Comparison of ENCODE assay signal across 24 cellular contexts in the genomic region with DNA sequence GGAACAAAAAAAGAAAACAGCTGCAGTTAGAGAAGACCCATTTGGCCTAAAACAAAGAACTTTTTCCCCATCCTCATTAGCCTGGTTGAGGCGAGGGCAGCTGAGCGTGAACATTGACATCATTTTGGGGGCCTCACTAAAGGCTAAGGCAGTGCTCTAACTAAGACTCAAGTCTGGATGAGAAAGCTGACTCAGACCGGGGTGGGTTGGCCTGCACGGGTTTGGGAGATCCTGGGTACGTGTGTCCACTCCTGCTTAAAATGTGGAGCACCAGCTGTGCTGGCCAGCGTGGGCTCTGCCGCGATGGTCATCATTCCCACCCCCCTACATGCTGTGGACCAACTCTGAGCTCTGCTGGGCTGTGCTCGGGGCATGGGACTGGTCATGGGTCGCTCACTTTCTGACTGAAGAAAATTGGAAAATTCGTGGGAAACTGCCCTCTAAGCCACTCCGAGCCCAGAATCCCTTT.
"Had no signal": no experiment of that assay in that cellular context is flagged by ENCODE, and none has a peak within 500 bp of the region (broad histone marks: within the 10 kb centered on the region; RNA-seq: fewer than 3 reads in every experiment).

No MANE protein-coding gene starts in this region.

- H3K9me3 ChIP-seq: body of pancreas, heart right ventricle, mucosa of descending colon, thyroid gland had no signal

- H3K4me2 ChIP-seq: smooth muscle cell had no signal

- H3K4me3 Mint-ChIP-seq: activated B cell treated with CpG ODN at 0.5 μM for 24 hours; activated CD8-positive, alpha-beta memory T cell treated with anti-CD3 and anti-CD28 coated beads, Interleukin-2, amount 10 ng/mL, durations not matched to agents 7 days and 5 days; activated naive CD4-positive, alpha-beta T cell treated with anti-CD3 and anti-CD28 coated beads, Interleukin-2, amount 50 U/mL, for 24 hours; activated T-helper 1 cell treated with anti-CD3 and anti-CD28 coated beads, Interleukin-12 subunit alpha, Interleukin-12 subunit beta, Interleukin-2, Interleukin-4 antibody, amounts not matched to agents 30 ng/mL and 10 ng/mL and 1 ng/mL, durations not matched to agents 14 hours and 24 hours and 36 hours; nephron progenitor cell; T-helper 17 cell had no signal

- ATAC-seq: activated CD8-positive, alpha-beta memory T cell treated with anti-CD3 and anti-CD28 coated beads, Interleukin-2, amount 10 ng/mL, durations not matched to agents 7 days and 5 days; body of pancreas; heart right ventricle; left colon; mucosa of descending colon; sciatic nerve; T-helper 17 cell had no signal

- H3K27ac Mint-ChIP-seq: activated B cell treated with CpG ODN at 0.5 μM for 24 hours; activated CD8-positive, alpha-beta memory T cell treated with anti-CD3 and anti-CD28 coated beads, Interleukin-2, amount 10 ng/mL, durations not matched to agents 7 days and 5 days; activated naive CD4-positive, alpha-beta T cell treated with anti-CD3 and anti-CD28 coated beads, Interleukin-2, amount 50 U/mL, for 24 hours; activated T-helper 1 cell treated with anti-CD3 and anti-CD28 coated beads, Interleukin-12 subunit alpha, Interleukin-12 subunit beta, Interleukin-2, Interleukin-4 antibody, amounts not matched to agents 30 ng/mL and 10 ng/mL and 1 ng/mL, durations not matched to agents 14 hours and 24 hours and 36 hours; T-helper 17 cell had no signal

- H3K4me1 Mint-ChIP-seq: activated B cell treated with CpG ODN at 0.5 μM for 24 hours; activated naive CD4-positive, alpha-beta T cell treated with anti-CD3 and anti-CD28 coated beads, Interleukin-2, amount 50 U/mL, for 24 hours had no signal

- H3K9me3 Mint-ChIP-seq: activated B cell treated with CpG ODN at 0.5 μM for 24 hours; activated naive CD4-positive, alpha-beta T cell treated with anti-CD3 and anti-CD28 coated beads, Interleukin-2, amount 50 U/mL, for 24 hours; activated T-helper 1 cell treated with anti-CD3 and anti-CD28 coated beads, Interleukin-12 subunit alpha, Interleukin-12 subunit beta, Interleukin-2, Interleukin-4 antibody, amounts not matched to agents 30 ng/mL and 10 ng/mL and 1 ng/mL, durations not matched to agents 14 hours and 24 hours and 36 hours; nephron progenitor cell had no signal

- H3K36me3 Mint-ChIP-seq: activated CD8-positive, alpha-beta memory T cell treated with anti-CD3 and anti-CD28 coated beads, Interleukin-2, amount 10 ng/mL, durations not matched to agents 7 days and 5 days; activated naive CD4-positive, alpha-beta T cell treated with anti-CD3 and anti-CD28 coated beads, Interleukin-2, amount 50 U/mL, for 24 hours had no signal

- H3K27ac ChIP-seq: body of pancreas, cardiac muscle cell, epithelial cell of prostate, heart right ventricle, thyroid gland had no signal

- H3K27me3 ChIP-seq: body of pancreas, cardiac muscle cell, heart right ventricle, thyroid gland had no signal

- H3K4me1 ChIP-seq: body of pancreas, thyroid gland had no signal

- DNase-seq: activated B cell treated with CpG ODN at 0.5 μM for 24 hours; activated CD4-positive, alpha-beta T cell treated with anti-CD3 and anti-CD28 coated beads for 4 hours; activated CD4-positive, alpha-beta T cell treated with anti-CD3 and anti-CD28 coated beads, Interleukin-2, amount 50 U/mL, for 48 hours; activated CD8-positive, alpha-beta memory T cell treated with anti-CD3 and anti-CD28 coated beads, Interleukin-2, amount 10 ng/mL, durations not matched to agents 7 days and 5 days; activated gamma-delta T cell treated with Interleukin-2 at 50 U/mL for 16 hours; anterior cingulate cortex; body of pancreas; heart right ventricle; left colon; mesenchymal stem cell; mucosa of descending colon; nephron progenitor cell; nucleus accumbens; posterior cingulate gyrus; stimulated activated CD4-positive, alpha-beta T cell treated with anti-CD3 and anti-CD28 coated beads, Interleukin-15, amount 100 ng/mL, for 24 hours; stimulated activated naive CD4-positive, alpha-beta T cell; T-helper 17 cell; thyroid gland had no signal
